In genomic region chr15:41061667-41062066, GRCh38 we compare ENCODE assay signal across 1 cellular context.
TF ChIP-seq lines count a peak whose summit lies in the region.

No MANE protein-coding gene starts in this region.

TF ChIP-seq in GM12878, 131 proteins besides CTCF, POLR2A, EP300 and RAD21 (continued from another document):
- peak; percentile 53; the same call in 1 of the 2 replicates for TF ChIP-seq ZNF24 (IDR thresholded peaks at IDR 0.05)
- no peak for TF ChIP-seq SREBF1 (IDR thresholded peaks at IDR 0.05; ENCODE audit: low read length)
- no peak for TF ChIP-seq BRCA1 (IDR thresholded peaks at IDR 0.05; ENCODE audit: low read depth, low read length)
- TF ChIP-seq IKZF2 (IDR thresholded peaks at IDR 0.05), result no peak
- TF ChIP-seq CBX5 (IDR thresholded peaks at IDR 0.05; ENCODE audit: low read depth), result peak; percentile 74; the same call in 1 of the 2 replicates
- TF ChIP-seq ZBTB11 (CRISPR knock-in tag; IDR thresholded peaks at IDR 0.05), result no peak
- TF ChIP-seq ZBTB40 (IDR thresholded peaks at IDR 0.05; ENCODE audit: borderline replicate concordance), result no peak
